ENCODE assay signal across 9 cellular contexts in the genomic region with DNA sequence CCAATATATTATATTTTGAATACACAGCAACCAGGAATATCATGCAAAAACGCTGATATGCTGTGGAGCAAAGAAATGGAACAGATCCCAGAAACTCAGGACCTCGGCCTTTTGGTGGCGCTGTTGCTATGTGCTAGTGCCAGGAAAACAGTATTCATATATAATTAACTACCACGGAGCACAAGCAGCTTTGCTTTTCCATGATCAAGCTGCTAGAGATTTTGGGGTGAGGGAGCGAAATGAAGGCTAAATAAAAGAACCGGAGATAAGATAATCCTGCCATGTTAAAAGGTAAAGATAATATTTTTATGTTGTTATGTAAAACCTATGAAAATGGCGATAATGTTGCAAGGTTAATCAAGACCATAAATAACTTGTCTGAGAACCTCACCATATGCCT.
DNase-seq lines count a peak whose midpoint lies in the region; ATAC-seq, FAIRE-seq and TF ChIP-seq lines count a peak whose summit lies in the region.
"Had no signal": no experiment of that assay in that cellular context is flagged by ENCODE, and none has a peak within 500 bp of the region (broad histone marks: within the 10 kb centered on the region; RNA-seq: fewer than 3 reads in every experiment).

No MANE protein-coding gene starts in this region.

- no peaks in the 10 kb centered on the region for H3K36me3 Mint-ChIP-seq in T-helper 2 cell treated with Interferon-gamma antibody and Interleukin-4, amounts not matched to agents 5 μg/mL and 100 μg/mL, for 36 hours (ENCODE audit: low read depth)

- no peaks in the 10 kb centered on the region for H3K79me2 ChIP-seq in MM.1S (ENCODE audit: low read length)

- no peaks in the 10 kb centered on the region for H3K9me3 ChIP-seq in MM.1S (replicated peaks; ENCODE audit: insufficient read depth, low read length)
- H3K9me3 ChIP-seq in pancreas: no peaks in the 10 kb centered on the region
- H3K9me3 ChIP-seq: thyroid gland had no signal

- H3K4me3 Mint-ChIP-seq in T-helper 2 cell treated with Interferon-gamma antibody and Interleukin-4, amounts not matched to agents 5 μg/mL and 100 μg/mL, for 36 hours: no peak overlapping the region

- no peak for FAIRE-seq in pancreas (lab: Jason Lieb, UNC)

- H3K4me2 ChIP-seq in MM.1S (ENCODE audit: low read depth, low read length): no peak overlapping the region

- H3K27ac ChIP-seq in MM.1S (ENCODE audit: low read length) (no peak overlapping the region), pancreas (no peak overlapping the region)
- H3K27ac ChIP-seq: thyroid gland had no signal

- H3F3A ChIP-seq in MM.1S (ENCODE audit: insufficient read depth, low read length): no peaks in the 10 kb centered on the region

- H3K9me2 ChIP-seq in MM.1S (replicated peaks; ENCODE audit: insufficient read depth, low read length): no peaks in the 10 kb centered on the region

- ATAC-seq in pancreas (peak; percentile 81 to 90 (median 86)), HG03520 (IDR thresholded peaks at IDR 0.05; ENCODE audit: unreplicated experiment) (no peak)

- no peak overlapping the region for H2AFZ ChIP-seq in MM.1S (ENCODE audit: low read length)

- intact Hi-C loops in pancreas (cut with DNase I): no loop called here

- peak; percentile 58 for DNase-seq in activated CD8-positive, alpha-beta memory T cell treated with anti-CD3 and anti-CD28 coated beads, Interleukin-2, amount 50 U/mL, for 48 hours
- no peak for DNase-seq in activated CD8-positive, alpha-beta memory T cell treated with anti-CD3 and anti-CD28 coated beads, Interleukin-2, amount 50 U/mL, for 4 hours
- DNase-seq in MM.1S (no peak), fibroblast of villous mesenchyme (ENCODE audit: low read depth) (peak; percentile 62), pancreas (peak; percentile 42 to 77 (median 52)), DMS153 (lab: John Stamatoyannopoulos, UW) (no peak)
- DNase-seq in T-helper 2 cell treated with Interferon-gamma antibody and Interleukin-4, amounts not matched to agents 5 μg/mL and 100 μg/mL, for 36 hours (ENCODE audit: low spot score): peak; percentile 10

- H3K4me1 ChIP-seq in MM.1S (ENCODE audit: low read length): no peaks in the 10 kb centered on the region
- peaks cover 0 to 7% (median 0%) of the 10 kb centered on the region in 3 donors for H3K4me1 ChIP-seq in pancreas
- H3K4me1 ChIP-seq: thyroid gland had no signal

- H3K4me3 ChIP-seq in MM.1S (ENCODE audit: low read length) (no peak overlapping the region), fibroblast of villous mesenchyme (ENCODE audit: low read depth, low read length) (no peak overlapping the region), pancreas (no peak overlapping the region)
- H3K4me3 ChIP-seq: thyroid gland had no signal

- peaks cover 2% of the 10 kb centered on the region for H3K4me1 Mint-ChIP-seq in T-helper 2 cell treated with Interferon-gamma antibody and Interleukin-4, amounts not matched to agents 5 μg/mL and 100 μg/mL, for 36 hours (ENCODE audit: low read depth)

- H3K9me3 Mint-ChIP-seq in T-helper 2 cell treated with Interferon-gamma antibody and Interleukin-4, amounts not matched to agents 5 μg/mL and 100 μg/mL, for 36 hours: no peaks in the 10 kb centered on the region

- TF ChIP-seq CTCF in MM.1S (IDR thresholded peaks at IDR 0.05; ENCODE audit: low read length): peak; percentile 37
- TF ChIP-seq CTCF in fibroblast of villous mesenchyme (IDR thresholded peaks at IDR 0.05; ENCODE audit: insufficient read depth, low read depth, low read length): peak; percentile 69
- TF ChIP-seq CTCF in pancreas (IDR thresholded peaks at IDR 0.05): peak in 2 of 4 donors; percentile 8 to 26

- H4K20me1 ChIP-seq in MM.1S (ENCODE audit: insufficient read depth, low read length): no peaks in the 10 kb centered on the region

- no peaks in the 10 kb centered on the region for H3K27me3 ChIP-seq in MM.1S (replicated peaks; ENCODE audit: insufficient read depth, low read length)
- H3K27me3 ChIP-seq in pancreas: no peaks in the 10 kb centered on the region
- H3K27me3 ChIP-seq: thyroid gland had no signal

- 16% methylated on average over 7 of the region's 7 CpGs for WGBS in pancreas, 2 donors

- no peak overlapping the region for H3K9ac ChIP-seq in MM.1S (ENCODE audit: low read length)

- H3K27ac Mint-ChIP-seq in T-helper 2 cell treated with Interferon-gamma antibody and Interleukin-4, amounts not matched to agents 5 μg/mL and 100 μg/mL, for 36 hours: no peak overlapping the region

- H3K36me3 ChIP-seq in MM.1S (replicated peaks; ENCODE audit: insufficient read depth, low read length): no peaks in the 10 kb centered on the region
- no peaks in the 10 kb centered on the region for H3K36me3 ChIP-seq in pancreas
- H3K36me3 ChIP-seq: thyroid gland had no signal

- no peaks in the 10 kb centered on the region for H3K27me3 Mint-ChIP-seq in T-helper 2 cell treated with Interferon-gamma antibody and Interleukin-4, amounts not matched to agents 5 μg/mL and 100 μg/mL, for 36 hours (ENCODE audit: low read depth)

Comparison
In these comparisons a context has a peak if more than half of its experiments do, and no peak if none do; other contexts are left out.
1. DNase-seq: peak in activated CD8-positive, alpha-beta memory T cell treated with anti-CD3 and anti-CD28 coated beads, Interleukin-2, amount 50 U/mL, for 48 hours (single experiment), T-helper 2 cell treated with Interferon-gamma antibody and Interleukin-4, amounts not matched to agents 5 μg/mL and 100 μg/mL, for 36 hours (single experiment), fibroblast of villous mesenchyme (single experiment) and pancreas (6 of 6); none in activated CD8-positive, alpha-beta memory T cell treated with anti-CD3 and anti-CD28 coated beads, Interleukin-2, amount 50 U/mL, for 4 hours (single experiment), MM.1S (single experiment) and DMS153 (single experiment).